8 cellular contexts compared by ENCODE assay signal in genomic region chr14:68628605-68629310, GRCh38.
DNase-seq lines count a peak whose midpoint lies in the region; TF ChIP-seq lines count a peak whose summit lies in the region.

No MANE protein-coding gene starts in this region.

- peak; percentile 62 for DNase-seq in HuH-7.5 (ENCODE audit: low spot score)
- peak; percentile 18 for DNase-seq in activated effector memory CD4-positive, alpha-beta T cell treated with Interleukin-2 at 50 U/mL for 16 hours
- peak; percentile 48 for DNase-seq in iPS-NIHi11 (ENCODE audit: low spot score)
- peak; percentile 11 for DNase-seq in stimulated activated CD4-positive, alpha-beta T cell treated with anti-CD3 and anti-CD28 coated beads, Interleukin-4, amount 100 ng/mL, for 24 hours
- no peak for DNase-seq in glomerular visceral epithelial cell (ENCODE audit: extremely low spot score)
- no peak for DNase-seq in HK-2 (ENCODE audit: unreplicated experiment)
- DNase-seq in NK-92 treated with Interleukin-12 subunit alpha and Interleukin-12 subunit beta, amount 100 ng/mL, for 24 hours (lab: John Stamatoyannopoulos, UW) = no peak
- no peak for DNase-seq in GM10266 (ENCODE audit: extremely low spot score)

- TF ChIP-seq CTCF in GM10266 (IDR thresholded peaks at IDR 0.05; ENCODE audit: control insufficient read depth, insufficient read depth, low read depth, missing control alignments) = no peak

Comparison
In these comparisons a context has a peak if more than half of its experiments do, and no peak if none do; other contexts are left out.
1. DNase-seq: peak in HuH-7.5 (single experiment), activated effector memory CD4-positive, alpha-beta T cell treated with Interleukin-2 at 50 U/mL for 16 hours (single experiment), iPS-NIHi11 (single experiment) and stimulated activated CD4-positive, alpha-beta T cell treated with anti-CD3 and anti-CD28 coated beads, Interleukin-4, amount 100 ng/mL, for 24 hours (single experiment); none in glomerular visceral epithelial cell (single experiment), HK-2 (single experiment), NK-92 treated with Interleukin-12 subunit alpha and Interleukin-12 subunit beta, amount 100 ng/mL, for 24 hours (single experiment) and GM10266 (single experiment).